23 cellular contexts compared by ENCODE assay signal in the genomic region with DNA sequence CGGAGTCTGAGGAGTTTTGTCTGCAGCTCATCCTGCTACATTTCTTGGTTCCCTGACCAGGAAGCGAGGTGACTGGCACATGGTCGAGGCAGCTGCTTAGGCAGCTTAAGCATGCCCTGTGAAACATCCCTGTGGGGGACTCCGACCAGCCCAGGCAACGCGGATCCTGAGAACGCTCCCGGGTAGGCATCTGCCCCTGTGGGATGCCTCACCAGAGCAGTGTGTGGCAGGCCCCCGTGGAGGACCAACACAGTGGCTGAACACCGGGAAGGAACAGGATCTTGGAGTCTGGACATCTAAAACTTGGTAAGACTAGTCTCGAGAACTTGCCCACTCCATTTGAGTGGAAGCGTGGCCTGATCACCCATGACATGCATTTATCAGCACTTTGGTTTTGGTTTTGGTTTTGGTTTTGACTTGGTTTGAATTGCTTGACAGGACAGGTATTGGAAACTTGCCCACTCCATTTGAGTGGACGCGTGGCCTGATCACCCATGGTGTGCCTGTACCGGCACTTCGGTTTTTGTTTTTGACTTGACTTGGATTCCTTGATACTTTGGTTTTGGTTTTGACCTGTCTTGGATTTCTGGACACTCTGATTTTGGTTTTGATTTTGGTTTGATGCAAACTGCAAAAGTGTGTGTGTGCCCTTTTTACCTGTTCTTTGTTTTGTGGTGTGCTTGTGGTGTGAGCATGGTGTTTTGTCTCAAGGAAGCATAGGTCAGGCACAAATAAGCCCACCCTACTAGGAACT. TPM values are rescaled to one million over a fixed set of nuclear protein-coding genes. Genes with fewer than 3 reads are reported as not detected.
A peak's percentile ranks its signal among the peaks of the same experiment; 100 is the strongest.
DNase-seq lines count a peak whose midpoint lies in the region; ATAC-seq and TF ChIP-seq lines count a peak whose summit lies in the region.
"Had no signal": no experiment of that assay in that cellular context is flagged by ENCODE, and none has a peak within 500 bp of the region (broad histone marks: within the 10 kb centered on the region; RNA-seq: fewer than 3 reads in every experiment).

No MANE protein-coding gene starts in this region.

- peak overlapping the region; percentile 9 for H2BK15ac ChIP-seq in mesenchymal stem cell (ENCODE audit: low read depth, poor library complexity, severe bottlenecking)

- 93% methylated on average over 16 of the region's 16 CpGs for WGBS in mesenchymal stem cell

- no peak overlapping the region for H2AFZ ChIP-seq in mesenchymal stem cell (ENCODE audit: low read depth, low read length)
- H2AFZ ChIP-seq: parathyroid adenoma had no signal

- H3K4me3 Mint-ChIP-seq in CD4-positive, alpha-beta memory T cell, result peak overlapping the region; percentile 44 to 76 (median 61)
- H3K4me3 Mint-ChIP-seq in T-helper 1 cell treated with Interleukin-12 subunit alpha and Interleukin-12 subunit beta and Interleukin-4 antibody, amounts not matched to agents 30 μg/mL and 1 μg/mL, for 36 hours, result peak overlapping the region; percentile 36

- no peaks in the 10 kb centered on the region for H3K36me3 ChIP-seq in CD4-positive, alpha-beta memory T cell (ENCODE audit: insufficient read depth, low read length)
- H3K36me3 ChIP-seq in mesenchymal stem cell (ENCODE audit: control insufficient read depth in 1 of 2, insufficient read depth in 2 of 2, low read depth in 1 of 2, low read length in 2 of 2), result no peaks in the 10 kb centered on the region
- H3K36me3 ChIP-seq in MG63, result no peaks in the 10 kb centered on the region
- H3K36me3 ChIP-seq: brain microvascular endothelial cell, colonic mucosa, heart left ventricle, sigmoid colon, stomach, upper lobe of right lung had no signal

- TF ChIP-seq CTCF in GM12865 (IDR thresholded peaks at IDR 0.05; ENCODE audit: insufficient read depth, low read depth, low read length, missing control alignments), result no peak

- peaks cover 0 to 1% (median 0%) of the 10 kb centered on the region in 8 donors for H3K9me3 Mint-ChIP-seq in CD4-positive, alpha-beta memory T cell
- no peaks in the 10 kb centered on the region for H3K9me3 Mint-ChIP-seq in T-helper 1 cell treated with Interleukin-12 subunit alpha and Interleukin-12 subunit beta and Interleukin-4 antibody, amounts not matched to agents 30 μg/mL and 1 μg/mL, for 36 hours
- H3K9me3 Mint-ChIP-seq: activated T-helper 1 cell treated with anti-CD3 and anti-CD28 coated beads, Interleukin-12 subunit alpha, Interleukin-12 subunit beta, Interleukin-2, Interleukin-4 antibody, amounts not matched to agents 30 ng/mL and 10 ng/mL and 1 ng/mL, durations not matched to agents 14 hours and 24 hours and 36 hours had no signal

- peaks cover 6 to 15% (median 12%) of the 10 kb centered on the region in 4 donors for H3K4me1 Mint-ChIP-seq in CD4-positive, alpha-beta memory T cell
- peaks cover 18% of the 10 kb centered on the region for H3K4me1 Mint-ChIP-seq in T-helper 1 cell treated with Interleukin-12 subunit alpha and Interleukin-12 subunit beta and Interleukin-4 antibody, amounts not matched to agents 30 μg/mL and 1 μg/mL, for 36 hours (ENCODE audit: low read depth)

- POLR2A ChIA-PET in CD4-positive, alpha-beta memory T cell (lab: Charles Lee; ENCODE audit: partially characterized antibody), result no interaction called here

- no peak overlapping the region for H3K18ac ChIP-seq in mesenchymal stem cell (ENCODE audit: low read depth in 1 of 2, low read length in 2 of 2)

- H3K4me3 ChIP-seq in CD4-positive, alpha-beta memory T cell (ENCODE audit: low read length in 2 of 2), result peak overlapping the region in 1 of 2 donors; percentile 18
- H3K4me3 ChIP-seq in GM12865 (ENCODE audit: low read depth, low read length), result no peak overlapping the region
- H3K4me3 ChIP-seq in mesenchymal stem cell (ENCODE audit: insufficient read depth in 1 of 2, low read depth in 1 of 2, low read length in 2 of 2), result no peak overlapping the region
- H3K4me3 ChIP-seq in MG63, result no peak overlapping the region
- H3K4me3 ChIP-seq: colonic mucosa, heart left ventricle, sigmoid colon, stomach, upper lobe of right lung had no signal

- H3K27me3 ChIP-seq in CD4-positive, alpha-beta memory T cell (ENCODE audit: insufficient read depth, low read length), result no peaks in the 10 kb centered on the region
- peaks cover 0 to 16% of the 10 kb centered on the region in 2 experiments for H3K27me3 ChIP-seq in mesenchymal stem cell (ENCODE audit: control insufficient read depth in 1 of 2, insufficient read depth in 1 of 2, low read length in 2 of 2)
- no peaks in the 10 kb centered on the region for H3K27me3 ChIP-seq in MG63
- H3K27me3 ChIP-seq: brain microvascular endothelial cell, colonic mucosa, upper lobe of right lung had no signal

- peaks cover 0 to 3% of the 10 kb centered on the region in 2 donors for H3K27me3 Mint-ChIP-seq in CD4-positive, alpha-beta memory T cell
- H3K27me3 Mint-ChIP-seq in T-helper 1 cell treated with Interleukin-12 subunit alpha and Interleukin-12 subunit beta and Interleukin-4 antibody, amounts not matched to agents 30 μg/mL and 1 μg/mL, for 36 hours (ENCODE audit: low read depth), result peaks cover 11% of the 10 kb centered on the region

- H4K91ac ChIP-seq in mesenchymal stem cell (ENCODE audit: low read length), result no peak overlapping the region

- intact Hi-C loops in CD4-positive, alpha-beta memory T cell (cut with micrococcal nuclease), result no loop called here

- DNase-seq in CD4-positive, alpha-beta memory T cell, result peak in 1 of 5 donors; percentile 23
- DNase-seq in GM12865 (ENCODE audit: low read depth) (peak; percentile 51), mesenchymal stem cell (no peak), DMS79 treated with DMSO at 0.1 percent for 48 hours (lab: John Stamatoyannopoulos, UW) (no peak), MG63 (no peak), DMS 273 treated with DMSO at 0.1 percent for 48 hours (lab: John Stamatoyannopoulos, UW) (no peak)
- DNase-seq: activated CD4-positive, alpha-beta T cell treated with anti-CD3 and anti-CD28 coated beads for 4 hours; brain microvascular endothelial cell; colonic mucosa; GDM1; heart left ventricle; NCI-H1930; NCI-H226; sigmoid colon; SK-N-SH; stomach; upper lobe of right lung had no signal

- H3K23ac ChIP-seq in mesenchymal stem cell (ENCODE audit: low read length in 2 of 2), result no peak overlapping the region

- no peak overlapping the region for H2BK5ac ChIP-seq in mesenchymal stem cell (ENCODE audit: low read depth, low read length, poor library complexity, severe bottlenecking)

- H3K4me1 ChIP-seq in CD4-positive, alpha-beta memory T cell (ENCODE audit: insufficient read depth, low read length), result peaks cover 16% of the 10 kb centered on the region
- no peaks in the 10 kb centered on the region for H3K4me1 ChIP-seq in mesenchymal stem cell (ENCODE audit: control insufficient read depth, insufficient read depth, low read depth, low read length)
- H3K4me1 ChIP-seq: colonic mucosa, heart left ventricle, parathyroid adenoma, sigmoid colon, stomach, upper lobe of right lung had no signal

- no peak overlapping the region for H3K4me2 ChIP-seq in mesenchymal stem cell (ENCODE audit: low read length, poor library complexity, severe bottlenecking)
- H3K4me2 ChIP-seq: SK-N-SH had no signal

- no peaks in the 10 kb centered on the region for H3K36me3 Mint-ChIP-seq in CD4-positive, alpha-beta memory T cell
- no peaks in the 10 kb centered on the region for H3K36me3 Mint-ChIP-seq in T-helper 1 cell treated with Interleukin-12 subunit alpha and Interleukin-12 subunit beta and Interleukin-4 antibody, amounts not matched to agents 30 μg/mL and 1 μg/mL, for 36 hours (ENCODE audit: low read depth)

- no peak overlapping the region for H2AK5ac ChIP-seq in mesenchymal stem cell (ENCODE audit: low read length, severe bottlenecking)

- no peak overlapping the region for H3K4ac ChIP-seq in mesenchymal stem cell (ENCODE audit: low read depth in 1 of 2, low read length in 2 of 2)

- no peak overlapping the region for H3K9ac ChIP-seq in mesenchymal stem cell (ENCODE audit: low read length)
- H3K9ac ChIP-seq: parathyroid adenoma, SK-N-SH had no signal

- no peak overlapping the region for H3K14ac ChIP-seq in mesenchymal stem cell (ENCODE audit: low read length in 2 of 2)

- no peak overlapping the region for H3K27ac ChIP-seq in CD4-positive, alpha-beta memory T cell (ENCODE audit: low read depth, low read length)
- no peak overlapping the region for H3K27ac ChIP-seq in mesenchymal stem cell (ENCODE audit: low read length, poor library complexity, severe bottlenecking)
- H3K27ac ChIP-seq: brain microvascular endothelial cell, colonic mucosa, heart left ventricle, parathyroid adenoma, sigmoid colon, stomach, upper lobe of right lung had no signal

- H2BK120ac ChIP-seq in mesenchymal stem cell (ENCODE audit: low read depth, low read length), result no peak overlapping the region

- no peak for ATAC-seq in HG02852 (IDR thresholded peaks at IDR 0.05; ENCODE audit: unreplicated experiment)
- ATAC-seq: HCT116, heart left ventricle, Panc1, upper lobe of right lung had no signal

- no peaks in the 10 kb centered on the region for H3K79me1 ChIP-seq in mesenchymal stem cell (replicated peaks; ENCODE audit: low read length, poor library complexity, severe bottlenecking)

- no peaks in the 10 kb centered on the region for H3K9me3 ChIP-seq in CD4-positive, alpha-beta memory T cell (ENCODE audit: control insufficient read depth in 1 of 2, low read length in 2 of 2)
- H3K9me3 ChIP-seq in mesenchymal stem cell (ENCODE audit: control insufficient read depth, low read length) (no peaks in the 10 kb centered on the region), MG63 (no peaks in the 10 kb centered on the region)
- H3K9me3 ChIP-seq: colonic mucosa, heart left ventricle, sigmoid colon, SK-N-SH, stomach, upper lobe of right lung had no signal

- CTCF ChIA-PET in CD4-positive, alpha-beta memory T cell (lab: Charles Lee; ENCODE audit: partially characterized antibody), result interaction anchor here (7.6 kb wide), 1 partner anchor 12 kb away, joined by 83 read pairs; no protein-coding TSS in a partner anchor

- peak overlapping the region in 6 of 7 donors; percentile 8 to 78 (median 56) for H3K27ac Mint-ChIP-seq in CD4-positive, alpha-beta memory T cell
- H3K27ac Mint-ChIP-seq in T-helper 1 cell treated with Interleukin-12 subunit alpha and Interleukin-12 subunit beta and Interleukin-4 antibody, amounts not matched to agents 30 μg/mL and 1 μg/mL, for 36 hours, result peak overlapping the region; percentile 29

- no peak overlapping the region for H4K8ac ChIP-seq in mesenchymal stem cell (ENCODE audit: low read length)

- no peak overlapping the region for H2BK12ac ChIP-seq in mesenchymal stem cell (ENCODE audit: low read length in 2 of 2)

RNA-seq across cellular contexts. Expression of gene NEK2, which starts 12.2 kb away (rescaled TPM):
- total RNA-seq in CD4-positive, alpha-beta memory T cell, result not detected
- not detected for polyA plus RNA-seq in CD4-positive, alpha-beta memory T cell
- 1.8 TPM for polyA plus RNA-seq in mesenchymal stem cell (2013, experiment 1 of 2)
- polyA plus RNA-seq in mesenchymal stem cell (2013, experiment 2 of 2), result 2.1 TPM
- 42.1 and 56.8 TPM in 2 replicates for total RNA-seq in MG63 (2014; rRNA removed; shearing (Covaris generic); ENCODE audit: low replicate concordance)

Comparison
In these comparisons a context has a peak if more than half of its experiments do, and no peak if none do; other contexts are left out.
1. RNA of gene NEK2, which starts 12.2 kb away (total RNA-seq): 42.1 to 56.8 TPM in MG63; not detected in CD4-positive, alpha-beta memory T cell; every median in the first group is over 10 times any median in the second.